ENCODE assay signal across 8 cellular contexts in genomic region chr10:72333111-72334012, GRCh38.
A peak's percentile ranks its signal among the peaks of the same experiment; 100 is the strongest.
DNase-seq lines count a peak whose midpoint lies in the region; TF ChIP-seq lines count a peak whose summit lies in the region.

No MANE protein-coding gene starts in this region.

- peaks cover 45% of the 10 kb centered on the region for H3K79me2 ChIP-seq in Loucy (ENCODE audit: insufficient read depth, low read length)

- no peaks in the 10 kb centered on the region for H3K27me3 ChIP-seq in Loucy (ENCODE audit: insufficient read depth, low read length, poor library complexity, severe bottlenecking)

- H3K4me1 Mint-ChIP-seq in dendritic cell treated with granulocyte-macrophage colony-stimulating factor and Interleukin-4, amounts not matched to agents 40 ng/mL and 50 ng/mL, for 4 days (ENCODE audit: low read depth): peaks cover 92% of the 10 kb centered on the region
- peaks cover 87% of the 10 kb centered on the region for H3K4me1 Mint-ChIP-seq in nephron progenitor cell

- no peaks in the 10 kb centered on the region for H3K9me2 ChIP-seq in Loucy (replicated peaks; ENCODE audit: low read depth, low read length)

- H3K27ac Mint-ChIP-seq in dendritic cell treated with granulocyte-macrophage colony-stimulating factor and Interleukin-4, amounts not matched to agents 40 ng/mL and 50 ng/mL, for 4 days: peak overlapping the region; percentile 89
- peak overlapping the region; percentile 94 for H3K27ac Mint-ChIP-seq in nephron progenitor cell

- H3K27me3 Mint-ChIP-seq in dendritic cell treated with granulocyte-macrophage colony-stimulating factor and Interleukin-4, amounts not matched to agents 40 ng/mL and 50 ng/mL, for 4 days: peaks cover 1% of the 10 kb centered on the region
- no peaks in the 10 kb centered on the region for H3K27me3 Mint-ChIP-seq in nephron progenitor cell (ENCODE audit: low read depth, poor library complexity)

- H3K4me3 ChIP-seq in Loucy (ENCODE audit: low read length, poor library complexity, severe bottlenecking): peak overlapping the region; percentile 74

- peaks cover 54% of the 10 kb centered on the region for H3K36me3 Mint-ChIP-seq in dendritic cell treated with granulocyte-macrophage colony-stimulating factor and Interleukin-4, amounts not matched to agents 40 ng/mL and 50 ng/mL, for 4 days (ENCODE audit: low read depth)
- peaks cover 15% of the 10 kb centered on the region for H3K36me3 Mint-ChIP-seq in nephron progenitor cell (ENCODE audit: low read depth)

- H3K9me3 Mint-ChIP-seq in dendritic cell treated with granulocyte-macrophage colony-stimulating factor and Interleukin-4, amounts not matched to agents 40 ng/mL and 50 ng/mL, for 4 days: no peaks in the 10 kb centered on the region
- no peaks in the 10 kb centered on the region for H3K9me3 Mint-ChIP-seq in nephron progenitor cell

- H3K9me3 ChIP-seq in Loucy (ENCODE audit: insufficient read depth, low read depth, low read length): no peaks in the 10 kb centered on the region

- DNase-seq in nephron progenitor cell: no peak
- no peak for DNase-seq in effector CD4-positive, alpha-beta T cell
- DNase-seq in SHP77 (lab: John Stamatoyannopoulos, UW): no peak
- no peak for DNase-seq in LoVo (ENCODE audit: low spot score)
- no peak for DNase-seq in NCI-H2107 (lab: John Stamatoyannopoulos, UW)

- H3K27ac ChIP-seq in 22Rv1: peak overlapping the region; percentile 98

- peak overlapping the region; percentile 99 for H3K9ac ChIP-seq in Loucy (ENCODE audit: low read depth, low read length, poor library complexity, severe bottlenecking)

- peak overlapping the region; percentile 97 for H3K4me2 ChIP-seq in Loucy (ENCODE audit: low read depth, low read length, poor library complexity, severe bottlenecking)

- intact Hi-C loops in dendritic cell treated with granulocyte-macrophage colony-stimulating factor and Interleukin-4, amounts not matched to agents 40 ng/mL and 50 ng/mL, for 4 days (cut with micrococcal nuclease): loop anchor here (5.0 to 10.0 kb wide), 2 partner anchors 76 to 289 kb away; no protein-coding TSS in a partner anchor

- H3F3A ChIP-seq in Loucy (ENCODE audit: low read depth): peaks cover 12% of the 10 kb centered on the region; the same call in 1 of the 2 replicates

- TF ChIP-seq CTCF in 22Rv1 (IDR thresholded peaks at IDR 0.05) (no peak), Loucy (conservative IDR thresholded peaks at IDR 0.05; ENCODE audit: low read length) (no peak), nephron progenitor cell (IDR thresholded peaks at IDR 0.05) (no peak)

- H2AFZ ChIP-seq in Loucy (ENCODE audit: low read length): no peak overlapping the region

- H4K20me1 ChIP-seq in Loucy (ENCODE audit: insufficient read depth, low read length, poor library complexity, severe bottlenecking): peaks cover 3% of the 10 kb centered on the region

- H3K4me3 Mint-ChIP-seq in dendritic cell treated with granulocyte-macrophage colony-stimulating factor and Interleukin-4, amounts not matched to agents 40 ng/mL and 50 ng/mL, for 4 days: no peak overlapping the region
- H3K4me3 Mint-ChIP-seq in nephron progenitor cell: peak overlapping the region; percentile 39

- H3K36me3 ChIP-seq in Loucy (ENCODE audit: insufficient read depth, low read length): peaks cover 12% of the 10 kb centered on the region; the same call in 1 of the 2 replicates

- peaks cover 77% of the 10 kb centered on the region for H3K4me1 ChIP-seq in Loucy (ENCODE audit: insufficient read depth, low read length, poor library complexity, severe bottlenecking)
